In genomic region chrX:102711872-102712215, GRCh38 we compare ENCODE assay signal across 1 cellular context.
TF ChIP-seq lines count a peak whose summit lies in the region.

No MANE protein-coding gene starts in this region.

TF ChIP-seq in SK-N-SH, 30 proteins besides CTCF, POLR2A, EP300 and RAD21 (continued from another document):
- TF ChIP-seq USF2 (IDR thresholded peaks at IDR 0.05; ENCODE audit: borderline replicate concordance, low read depth, low read length) (no peak), RCOR1 (IDR thresholded peaks at IDR 0.05; ENCODE audit: low read length) (no peak), REST (IDR thresholded peaks at IDR 0.05; ENCODE audit: low read depth, low read length) (no peak), FOSL2 (IDR thresholded peaks at IDR 0.05; ENCODE audit: borderline replicate concordance, low read depth) (no peak), RXRA (IDR thresholded peaks at IDR 0.05; ENCODE audit: borderline replicate concordance, low read depth) (no peak)
